Comparison of ENCODE assay signal across 8 cellular contexts in the genomic region with DNA sequence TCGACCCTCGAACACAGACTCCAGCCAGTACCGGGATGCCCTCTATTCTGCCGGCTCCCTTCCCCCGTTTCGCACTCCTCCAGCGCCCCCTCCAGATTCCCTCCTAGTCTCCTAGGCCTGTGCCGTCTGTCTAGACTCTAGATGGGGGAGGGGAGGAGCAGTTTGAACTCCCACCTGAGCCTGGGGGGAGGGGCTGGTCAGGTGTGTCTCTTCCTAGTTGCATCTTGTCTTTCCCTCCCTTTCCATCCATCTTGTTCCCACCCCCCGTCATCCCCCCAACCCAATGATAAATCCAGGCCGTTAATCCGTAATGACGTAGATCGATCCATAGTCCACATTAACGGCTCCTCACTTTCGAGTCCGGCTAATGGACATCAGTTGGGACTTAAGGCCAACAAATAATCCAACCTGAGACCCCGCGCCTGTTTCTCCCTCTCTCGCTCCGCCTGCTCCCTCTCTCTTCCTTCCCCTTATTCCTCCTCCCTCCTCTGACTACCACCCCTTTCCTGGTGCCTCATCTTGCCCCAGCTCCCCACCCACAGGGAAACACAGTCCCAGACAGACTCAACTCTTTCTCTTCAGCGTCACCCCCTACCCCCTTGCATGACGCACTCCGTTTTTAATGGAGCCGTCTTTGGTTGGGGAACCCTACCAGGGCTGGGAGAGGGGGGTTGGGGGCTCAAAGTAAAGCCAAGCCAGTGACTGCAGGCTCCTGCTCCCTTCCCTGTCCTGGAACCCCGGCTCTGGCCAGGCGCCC. TPM values are rescaled to one million over a fixed set of nuclear protein-coding genes. Genes with fewer than 3 reads are reported as not detected.
DNase-seq lines count a peak whose midpoint lies in the region; ATAC-seq and TF ChIP-seq lines count a peak whose summit lies in the region.

No MANE protein-coding gene starts in this region.

- POLR2A ChIA-PET in AG04450 (lab: Yijun Ruan, JAX): interaction anchor here (1.0 to 3.0 kb wide), 4 partner anchors 10 to 41 kb away, joined by 3 to 13 read pairs (median 4); no protein-coding TSS in a partner anchor
- POLR2A ChIA-PET in HEK293T (lab: Yijun Ruan, JAX): interaction anchor here (1.1 kb wide), 1 partner anchor 9 kb away, joined by 3 read pairs; no protein-coding TSS in a partner anchor

- H3K27me3 ChIP-seq in AG04450 (ENCODE audit: control insufficient read depth, insufficient read depth, low read length) (peaks cover 2% of the 10 kb centered on the region), brain microvascular endothelial cell (replicated peaks) (peaks cover 96% of the 10 kb centered on the region), muscle layer of colon (ENCODE audit: control insufficient read depth in 1 of 2, insufficient read depth in 2 of 2, low read length in 2 of 2) (peaks cover 0 to 4% of the 10 kb centered on the region in 2 donors)

- no peaks in the 10 kb centered on the region; the same call in 1 of the 2 replicates for H3K9me3 ChIP-seq in AG04450 (ENCODE audit: control insufficient read depth, insufficient read depth, low read length)
- H3K9me3 ChIP-seq in muscle layer of colon (ENCODE audit: low read length): no peaks in the 10 kb centered on the region

- peaks cover 61% of the 10 kb centered on the region for H3K4me1 ChIP-seq in muscle layer of colon (ENCODE audit: insufficient read depth, low read length)

- DNase-seq in AG04450 (ENCODE audit: low read depth, low spot score): no peak
- DNase-seq in HEK293T (ENCODE audit: extremely low spot score): no peak
- DNase-seq in brain microvascular endothelial cell: no peak
- DNase-seq in dedifferentiated amniotic fluid mesenchymal stem cell (ENCODE audit: extremely low spot score): no peak

- CTCF ChIA-PET in AG04450 (lab: Charles Lee) (interaction anchor here (4.8 kb wide), 1 partner anchor 246 kb away, joined by 41 read pairs; no protein-coding TSS in a partner anchor), HEK293T (lab: Yijun Ruan, JAX) (interaction anchor here (1.1 to 1.4 kb wide), 2 partner anchors 22 to 261 kb away, joined by 4 to 6 read pairs; no protein-coding TSS in a partner anchor)

- peak overlapping the region; percentile 4 for H3K9ac ChIP-seq in muscle layer of colon (ENCODE audit: low read length)

- no peak for ATAC-seq in HG03095 (IDR thresholded peaks at IDR 0.05; ENCODE audit: unreplicated experiment)
- ATAC-seq in GM19351 (IDR thresholded peaks at IDR 0.05; ENCODE audit: unreplicated experiment): no peak
- ATAC-seq in GM19467 (IDR thresholded peaks at IDR 0.05; ENCODE audit: unreplicated experiment): no peak

- peak overlapping the region; percentile 76 for H3K4me3 ChIP-seq in AG04450 (ENCODE audit: low read depth, low read length)
- peak overlapping the region; percentile 51 for H3K4me3 ChIP-seq in brain microvascular endothelial cell (ENCODE audit: low read depth, low read length)
- H3K4me3 ChIP-seq in muscle layer of colon (ENCODE audit: low read depth in 1 of 2, low read length in 2 of 2): peak overlapping the region; percentile 64 to 66

- H3K27ac ChIP-seq in AG04450 (ENCODE audit: low read depth, low read length): peak overlapping the region; percentile 83
- no peak overlapping the region for H3K27ac ChIP-seq in brain microvascular endothelial cell
- peak overlapping the region; percentile 83 for H3K27ac ChIP-seq in muscle layer of colon (ENCODE audit: low read depth, low read length)

- in situ Hi-C loops in brain microvascular endothelial cell (cut with HindIII; ENCODE audit: low pct_ligation_motif_present, low sequenced_read_pairs): no loop called here

- no peaks in the 10 kb centered on the region for H3K36me3 ChIP-seq in brain microvascular endothelial cell (replicated peaks)
- H3K36me3 ChIP-seq in muscle layer of colon (ENCODE audit: insufficient read depth, low read length): no peaks in the 10 kb centered on the region

- TF ChIP-seq CTCF in AG04450 (IDR thresholded peaks at IDR 0.05; ENCODE audit: low read depth, low read length) (no peak), brain microvascular endothelial cell (IDR thresholded peaks at IDR 0.05; ENCODE audit: low read depth, low read length, missing control alignments) (no peak)

TF ChIP-seq in HEK293T, 16 proteins besides CTCF, POLR2A, EP300 and RAD21:
- TF ChIP-seq, protein P1, sequence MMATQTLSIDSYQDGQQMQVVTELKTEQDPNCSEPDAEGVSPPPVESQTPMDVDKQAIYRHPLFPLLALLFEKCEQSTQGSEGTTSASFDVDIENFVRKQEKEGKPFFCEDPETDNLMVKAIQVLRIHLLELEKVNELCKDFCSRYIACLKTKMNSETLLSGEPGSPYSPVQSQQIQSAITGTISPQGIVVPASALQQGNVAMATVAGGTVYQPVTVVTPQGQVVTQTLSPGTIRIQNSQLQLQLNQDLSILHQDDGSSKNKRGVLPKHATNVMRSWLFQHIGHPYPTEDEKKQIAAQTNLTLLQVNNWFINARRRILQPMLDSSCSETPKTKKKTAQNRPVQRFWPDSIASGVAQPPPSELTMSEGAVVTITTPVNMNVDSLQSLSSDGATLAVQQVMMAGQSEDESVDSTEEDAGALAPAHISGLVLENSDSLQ (IDR thresholded peaks at IDR 0.05): peak; percentile 60
- TF ChIP-seq L3MBTL2 (conservative IDR thresholded peaks at IDR 0.05): peak; percentile 37
- no peak for TF ChIP-seq HDGF (IDR thresholded peaks at IDR 0.05; ENCODE audit: borderline replicate concordance)
- peak; percentile 66 for TF ChIP-seq CTBP1 (IDR thresholded peaks at IDR 0.05; ENCODE audit: borderline replicate concordance)
TF ChIP-seq in HEK293T: peak in this region for 3.

RNA-seq across cellular contexts. Expression of a gene that starts 3.3 kb away (rescaled TPM):
- 9.4 and 9.8 TPM in 2 replicates for polyA plus RNA-seq in AG04450 (2011; rRNA removed)
- 4.2 and 4.4 TPM in 2 replicates for polyA minus RNA-seq in AG04450 (2011; rRNA and poly(A)+ RNA removed)

RNA-seq across cellular contexts. Expression of a gene that starts 6.9 kb away (rescaled TPM):
- polyA plus RNA-seq in AG04450 (2011; rRNA removed): 28.3 and 33.0 TPM in 2 replicates
- 12.3 and 12.5 TPM in 2 replicates for polyA minus RNA-seq in AG04450 (2011; rRNA and poly(A)+ RNA removed)

RNA-seq across cellular contexts. Expression of a gene that starts 7.9 kb away (rescaled TPM):
- polyA plus RNA-seq in AG04450 (2011; rRNA removed): 15.4 and 20.4 TPM in 2 replicates
- 9.1 and 12.0 TPM in 2 replicates for polyA minus RNA-seq in AG04450 (2011; rRNA and poly(A)+ RNA removed)

RNA-seq across cellular contexts. Expression of a gene that starts 13.9 kb away (rescaled TPM):
- 10.1 and 11.3 TPM in 2 replicates for polyA plus RNA-seq in AG04450 (2011; rRNA removed)
- polyA minus RNA-seq in AG04450 (2011; rRNA and poly(A)+ RNA removed): 2.5 and 2.7 TPM in 2 replicates

RNA-seq across cellular contexts. Expression of a gene that starts 18.2 kb away (rescaled TPM):
- polyA plus RNA-seq in AG04450 (2011; rRNA removed): 0.87 and 0.97 TPM in 2 replicates
- 0.61 and 1.3 TPM in 2 replicates for polyA minus RNA-seq in AG04450 (2011; rRNA and poly(A)+ RNA removed)
